1 cellular context compared by ENCODE assay signal in the genomic region with DNA sequence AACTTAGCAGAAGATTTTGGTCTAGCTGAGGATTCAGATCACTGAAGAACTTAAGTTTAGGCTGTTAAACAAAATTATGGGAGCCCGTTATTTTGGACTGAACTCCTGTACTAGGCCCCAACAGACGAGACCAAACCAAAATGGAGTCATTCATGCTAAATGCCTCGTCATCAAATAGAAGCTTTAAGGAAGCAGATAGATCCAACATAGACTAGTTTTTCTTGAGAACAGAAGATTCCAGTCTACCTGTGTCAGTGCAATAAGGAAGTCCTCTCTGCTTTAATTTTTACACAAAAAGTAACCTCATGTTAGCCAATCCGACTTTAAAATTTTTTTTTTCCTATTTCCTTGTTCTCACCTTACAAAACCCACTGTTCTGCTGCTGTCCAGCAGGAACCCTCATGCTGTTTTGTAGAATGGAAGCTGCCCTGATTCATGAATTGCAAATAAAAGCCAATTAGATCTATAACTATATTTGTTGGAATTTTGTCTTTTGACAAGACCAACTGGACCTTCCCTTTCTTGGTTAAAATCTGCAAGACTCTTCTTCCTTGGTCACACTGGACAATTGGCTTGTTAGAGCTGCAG.
TF ChIP-seq lines count a peak whose summit lies in the region.

No MANE protein-coding gene starts in this region.

TF ChIP-seq in H1, 55 proteins besides CTCF, POLR2A, EP300 and RAD21:
- TF ChIP-seq MAFK (IDR thresholded peaks at IDR 0.05; ENCODE audit: low read depth, low read length) (no peak), POU5F1 (IDR thresholded peaks at IDR 0.05; ENCODE audit: low read depth, low read length) (no peak), GABPA (IDR thresholded peaks at IDR 0.05; ENCODE audit: borderline replicate concordance, insufficient read depth, low read length) (no peak), NRF1 (IDR thresholded peaks at IDR 0.05; ENCODE audit: low read depth, low read length) (no peak), POLR2AphosphoS5 (IDR thresholded peaks at IDR 0.05; ENCODE audit: low read depth, low read length) (no peak), BACH1 (IDR thresholded peaks at IDR 0.05; ENCODE audit: low read length) (no peak), SP2 (IDR thresholded peaks at IDR 0.05; ENCODE audit: low read length) (no peak), TCF12 (IDR thresholded peaks at IDR 0.05; ENCODE audit: low read depth, low read length) (no peak), YY1 (IDR thresholded peaks at IDR 0.05; ENCODE audit: low read depth, low read length) (no peak), SAP30 (IDR thresholded peaks at IDR 0.05; ENCODE audit: insufficient read depth, insufficient replicate concordance, low read length) (no peak), SRF (IDR thresholded peaks at IDR 0.05; ENCODE audit: low read depth, low read length) (no peak), PHF8 (conservative IDR thresholded peaks at IDR 0.05; ENCODE audit: low read depth, low read length) (no peak), KDM1A (IDR thresholded peaks at IDR 0.05; ENCODE audit: borderline replicate concordance, low read length) (no peak), FOSL1 (IDR thresholded peaks at IDR 0.05; ENCODE audit: insufficient read depth, low read depth, low read length) (no peak), TEAD4 (IDR thresholded peaks at IDR 0.05; ENCODE audit: low read depth, low read length) (no peak), KDM4A (IDR thresholded peaks at IDR 0.05; ENCODE audit: low read depth, low read length, severe bottlenecking) (no peak), HDAC2 (IDR thresholded peaks at IDR 0.05; ENCODE audit: borderline replicate concordance in 1 of 2, low read depth in 2 of 2, low read length in 2 of 2) (no peak), BCL11A (IDR thresholded peaks at IDR 0.05; ENCODE audit: low read depth in 2 of 2, low read length in 2 of 2) (no peak)
- TF ChIP-seq, protein P1, sequence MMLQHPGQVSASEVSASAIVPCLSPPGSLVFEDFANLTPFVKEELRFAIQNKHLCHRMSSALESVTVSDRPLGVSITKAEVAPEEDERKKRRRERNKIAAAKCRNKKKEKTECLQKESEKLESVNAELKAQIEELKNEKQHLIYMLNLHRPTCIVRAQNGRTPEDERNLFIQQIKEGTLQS (IDR thresholded peaks at IDR 0.05; ENCODE audit: insufficient read depth, low read depth, low read length) = no peak
